In genomic region chr14:60485600-60486251, GRCh38 we compare ENCODE assay signal across 10 cellular contexts. TPM values are rescaled to one million over a fixed set of nuclear protein-coding genes. Genes with fewer than 3 reads are reported as not detected.
DNase-seq lines count a peak whose midpoint lies in the region; ATAC-seq, FAIRE-seq and TF ChIP-seq lines count a peak whose summit lies in the region.
"Had no signal": no experiment of that assay in that cellular context is flagged by ENCODE, and none has a peak within 500 bp of the region (broad histone marks: within the 10 kb centered on the region; RNA-seq: fewer than 3 reads in every experiment).

C14orf39 (minus strand) TSS chr14:60486063; CDS start chr14:60485078, 985 bp downstream.

- peak within 1 kb of the TSS in 1 of 4 donors; percentile 19 for H3K4me3 ChIP-seq in pancreas

- no peak for TF ChIP-seq CTCF in pancreas (IDR thresholded peaks at IDR 0.05)

- H3K27me3 ChIP-seq in pancreas = peaks cover 5 to 47% (median 16%) of the 10 kb centered on the region in 4 donors

- no peak within 1 kb of the TSS for H3K27ac ChIP-seq in pancreas

- ATAC-seq in pancreas (peak in 3 of 4 donors; percentile 32 to 76 (median 60)), HG02981 (IDR thresholded peaks at IDR 0.05; ENCODE audit: unreplicated experiment) (no peak), GM19397 (IDR thresholded peaks at IDR 0.05; ENCODE audit: unreplicated experiment) (no peak)

- DNase-seq in Daoy (ENCODE audit: low read depth) (peak; percentile 78), LHCN-M2 (ENCODE audit: low read depth) (peak; percentile 52), dermis blood vessel endothelial cell (peak; percentile 38), pancreas (peak in 1 of 6 donors; percentile 45), GM19239 (ENCODE audit: insufficient read length, low spot score) (no peak), NCI-H526 treated with DMSO at 0.1 percent for 48 hours (lab: John Stamatoyannopoulos, UW) (no peak)

- FAIRE-seq in pancreas (lab: Jason Lieb, UNC) (no peak), GM19239 (lab: Jason Lieb, UNC) (no peak)
- FAIRE-seq: keratinocyte had no signal

- H3K9me3 ChIP-seq in pancreas = no peaks in the 10 kb centered on the region

- intact Hi-C loops in pancreas (cut with DNase I) = no loop called here

- H3K36me3 ChIP-seq in pancreas = no peaks in the 10 kb centered on the region

- no peaks in the 10 kb centered on the region for H3K4me1 ChIP-seq in pancreas

- WGBS in pancreas, 2 donors = 7 to 8% methylated on average over 55 to 57 of the region's 57 CpGs

RNA-seq across cellular contexts. Expression of gene C14orf39, which starts in this region (rescaled TPM):
- 0.34 TPM in 1 of 2 replicates, not detected in the other for total RNA-seq in Daoy (2014; rRNA removed; shearing (Covaris generic))
- 1.2 and 1.4 TPM in 2 replicates for total RNA-seq in LHCN-M2 (2014; rRNA removed)
- polyA plus RNA-seq in LHCN-M2 (2012) = 0.45 TPM
- not detected in 2 replicates for total RNA-seq in dermis blood vessel endothelial cell
- not detected for total RNA-seq in pancreas
- polyA plus RNA-seq in pancreas = under 1 TPM in 1 of 2 donors, not detected in 1; 0.02 TPM
- total RNA-seq: T-helper 1 cell treated with Interleukin-12 subunit alpha and Interleukin-12 subunit beta and Interleukin-4 antibody, amounts not matched to agents 30 ng/mL and 1 ng/mL, for 36 hours had no signal
- polyA plus RNA-seq: keratinocyte had no signal

Comparison
In these comparisons a context has a peak if more than half of its experiments do, and no peak if none do; other contexts are left out.
1. Peak in DNase-seq in Daoy; RNA of the gene not detected or under 1 TPM.
2. Peak in DNase-seq in dermis blood vessel endothelial cell; RNA of the gene not detected or under 1 TPM.
3. Peak in ATAC-seq in pancreas; RNA of the gene not detected or under 1 TPM.